ENCODE assay signal across 18 cellular contexts in genomic region chr3:78900426-78900825, GRCh38.
DNase-seq lines count a peak whose midpoint lies in the region; ATAC-seq, FAIRE-seq and TF ChIP-seq lines count a peak whose summit lies in the region.
"Had no signal": no experiment of that assay in that cellular context is flagged by ENCODE, and none has a peak within 500 bp of the region (broad histone marks: within the 10 kb centered on the region; RNA-seq: fewer than 3 reads in every experiment).

No MANE protein-coding gene starts in this region.

- H3F3A ChIP-seq in GM23248 (ENCODE audit: insufficient read depth): no peaks in the 10 kb centered on the region

- no peak for TF ChIP-seq CTCF in AG10803 (conservative IDR thresholded peaks at IDR 0.05; ENCODE audit: low read length)

- 94 to 96% methylated on average over 1 of the region's 1 CpG for WGBS in GM23248 (ENCODE audit: low coverage in 1 of 2, low lambda C conversion rate in 2 of 2, missing lambda C conversion rate in 2 of 2), 2 experiments

- H3K27me3 Mint-ChIP-seq in T-helper 2 cell treated with Interferon-gamma antibody and Interleukin-4, amounts not matched to agents 5 μg/mL and 100 μg/mL, for 36 hours (ENCODE audit: low read depth): no peaks in the 10 kb centered on the region
- H3K27me3 Mint-ChIP-seq: CD4-positive, alpha-beta memory T cell had no signal

- no peak for ATAC-seq in GM18909 (IDR thresholded peaks at IDR 0.05; ENCODE audit: poor library complexity, unreplicated experiment)
- ATAC-seq in GM21529 (IDR thresholded peaks at IDR 0.05; ENCODE audit: unreplicated experiment): no peak

- DNase-seq in AG10803 (ENCODE audit: low read depth): peak; percentile 17
- DNase-seq in GM23248: peak; percentile 23
- DNase-seq in T-helper 2 cell treated with Interferon-gamma antibody and Interleukin-4, amounts not matched to agents 5 μg/mL and 100 μg/mL, for 36 hours (ENCODE audit: low spot score): no peak
- DNase-seq in activated CD4-positive, CD25-positive, alpha-beta regulatory T cell treated with anti-CD3 and anti-CD28 coated beads, Interleukin-2, amount 50 U/mL, for 72 hours: no peak
- DNase-seq: CD4-positive, alpha-beta memory T cell; H9; NCI-H1417 treated with DMSO at 0.1 percent for 48 hours; NCI-H187 treated with DMSO at 0.1 percent for 48 hours; NCI-H2227 treated with DMSO at 0.1 percent for 48 hours; NCI-H82; OCI-M1; SHP77 had no signal

- peaks cover 8% of the 10 kb centered on the region for H3K4me1 ChIP-seq in GM23248 (ENCODE audit: insufficient read depth)

- H3K9me3 Mint-ChIP-seq in T-helper 2 cell treated with Interferon-gamma antibody and Interleukin-4, amounts not matched to agents 5 μg/mL and 100 μg/mL, for 36 hours: peaks cover 8% of the 10 kb centered on the region
- H3K9me3 Mint-ChIP-seq: H9 had no signal

- no peaks in the 10 kb centered on the region for H3K36me3 ChIP-seq in GM23248 (ENCODE audit: low read depth)
- H3K36me3 ChIP-seq: BLaER1 had no signal

- H3K4me3 ChIP-seq in AG10803 (ENCODE audit: low read length) (no peak overlapping the region), GM23248 (no peak overlapping the region)
- H3K4me3 ChIP-seq: BLaER1 had no signal

- H3K4me2 ChIP-seq in GM23248 (ENCODE audit: unreplicated experiment): no peak overlapping the region
- H3K4me2 ChIP-seq: BLaER1, KMS-11 had no signal

- H4K20me1 ChIP-seq in GM23248 (ENCODE audit: insufficient read depth): no peaks in the 10 kb centered on the region

- no peak overlapping the region for H3K4me3 Mint-ChIP-seq in T-helper 2 cell treated with Interferon-gamma antibody and Interleukin-4, amounts not matched to agents 5 μg/mL and 100 μg/mL, for 36 hours
- H3K4me3 Mint-ChIP-seq: CD4-positive, alpha-beta memory T cell; H9 had no signal

- H3K9me2 ChIP-seq in GM23248 (ENCODE audit: insufficient read depth): no peaks in the 10 kb centered on the region

- no peak overlapping the region for H3K9ac ChIP-seq in GM23248
- H3K9ac ChIP-seq: BLaER1, KMS-11 had no signal

- no peaks in the 10 kb centered on the region for H3K27me3 ChIP-seq in GM23248 (replicated peaks; ENCODE audit: insufficient read depth)
- H3K27me3 ChIP-seq: BLaER1 had no signal

- H3K27ac ChIP-seq in GM23248: no peak overlapping the region
- H3K27ac ChIP-seq: BLaER1, KMS-11 had no signal

- H3K9me3 ChIP-seq in GM23248 (ENCODE audit: low read depth): no peaks in the 10 kb centered on the region
- H3K9me3 ChIP-seq: BLaER1 had no signal

- peak; percentile 59 for FAIRE-seq in endometrium (lab: Jason Lieb, UNC)
- FAIRE-seq in islet of Langerhans (lab: Jason Lieb, UNC): peak; percentile 13

- H3K36me3 Mint-ChIP-seq in T-helper 2 cell treated with Interferon-gamma antibody and Interleukin-4, amounts not matched to agents 5 μg/mL and 100 μg/mL, for 36 hours (ENCODE audit: low read depth): no peaks in the 10 kb centered on the region
- H3K36me3 Mint-ChIP-seq: CD4-positive, alpha-beta memory T cell had no signal

- no peak overlapping the region for H2AFZ ChIP-seq in GM23248

- no peak overlapping the region for H3K27ac Mint-ChIP-seq in T-helper 2 cell treated with Interferon-gamma antibody and Interleukin-4, amounts not matched to agents 5 μg/mL and 100 μg/mL, for 36 hours
- H3K27ac Mint-ChIP-seq: CD4-positive, alpha-beta memory T cell; H9 had no signal

- H3K79me2 ChIP-seq in GM23248 (ENCODE audit: insufficient read depth): no peaks in the 10 kb centered on the region

- H3K4me1 Mint-ChIP-seq in T-helper 2 cell treated with Interferon-gamma antibody and Interleukin-4, amounts not matched to agents 5 μg/mL and 100 μg/mL, for 36 hours (ENCODE audit: low read depth): no peaks in the 10 kb centered on the region
- H3K4me1 Mint-ChIP-seq: CD4-positive, alpha-beta memory T cell had no signal

- in situ Hi-C loops in GM23248 (cut with MboI): no loop called here

Comparison
In these comparisons a context has a peak if more than half of its experiments do, and no peak if none do; other contexts are left out.
1. DNase-seq: peak in AG10803 (single experiment) and GM23248 (single experiment); none in T-helper 2 cell treated with Interferon-gamma antibody and Interleukin-4, amounts not matched to agents 5 μg/mL and 100 μg/mL, for 36 hours (single experiment) and activated CD4-positive, CD25-positive, alpha-beta regulatory T cell treated with anti-CD3 and anti-CD28 coated beads, Interleukin-2, amount 50 U/mL, for 72 hours (single experiment).